ENCODE assay signal across 15 cellular contexts in the genomic region with DNA sequence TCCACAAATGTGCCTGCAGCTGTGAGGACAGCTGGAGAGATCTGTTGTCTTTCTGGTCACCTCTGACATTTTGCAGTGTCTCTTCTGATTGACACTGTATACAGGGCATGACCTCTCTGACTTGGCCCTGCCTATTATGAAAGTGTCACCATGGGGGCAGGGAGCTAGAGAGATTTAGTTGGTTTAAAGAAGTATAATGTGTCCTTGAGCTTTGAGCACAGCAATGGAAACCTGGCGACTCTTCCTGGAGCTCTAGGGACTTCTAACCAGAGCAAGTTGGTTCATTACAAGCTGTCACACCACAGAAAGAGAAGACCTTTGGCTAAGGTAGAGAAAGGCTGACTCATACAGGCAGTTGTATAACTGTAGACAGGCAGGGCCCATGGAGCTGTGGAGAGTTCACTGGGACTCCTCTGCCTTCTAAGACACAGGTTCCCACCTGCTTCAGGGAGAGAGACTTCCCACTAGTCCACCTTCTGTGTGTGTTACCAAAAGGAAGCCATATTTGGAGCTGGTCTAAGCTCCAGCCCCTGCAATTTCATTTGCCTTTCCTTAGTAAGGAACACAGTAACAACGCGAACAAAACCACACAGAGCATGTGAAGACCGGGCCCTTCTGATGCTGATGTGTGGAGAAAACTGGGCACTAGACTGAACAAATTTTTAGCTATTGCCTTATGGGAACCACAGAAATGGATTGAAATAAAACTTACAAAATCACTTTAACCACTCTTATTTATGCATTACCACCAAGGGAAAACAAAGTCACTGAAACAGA.
DNase-seq lines count a peak whose midpoint lies in the region; ATAC-seq, FAIRE-seq and TF ChIP-seq lines count a peak whose summit lies in the region.
"Had no signal": no experiment of that assay in that cellular context is flagged by ENCODE, and none has a peak within 500 bp of the region (broad histone marks: within the 10 kb centered on the region; RNA-seq: fewer than 3 reads in every experiment).

No MANE protein-coding gene starts in this region.

- H2BK12ac ChIP-seq in trophoblast cell (ENCODE audit: low read length): no peak overlapping the region

- no peak overlapping the region for H3K23ac ChIP-seq in trophoblast cell (ENCODE audit: low read length)

- H3K18ac ChIP-seq in trophoblast cell (ENCODE audit: low read length): no peak overlapping the region

- DNase-seq in activated T-cell treated with anti-CD3 and anti-CD28 coated beads, Interleukin-2, amount 50 U/mL, for 4 hours: no peak
- no peak for DNase-seq in activated T-cell treated with anti-CD3 and anti-CD28 coated beads, Interleukin-2, amount 50 U/mL, for 24 hours
- DNase-seq in NCI-H226 (peak; percentile 24), glutamatergic neuron (no peak), small intestine (peak; percentile 86), ecto neural progenitor cell (ENCODE audit: low spot score) (no peak), DMS 273 treated with DMSO at 0.1 percent for 48 hours (lab: John Stamatoyannopoulos, UW) (no peak), trophoblast cell (no peak)
- DNase-seq: CD8-positive, alpha-beta T cell; kidney; NCI-H1417; NCI-H2227 treated with DMSO at 0.1 percent for 48 hours; stimulated activated CD4-positive, alpha-beta T cell treated with anti-CD3 and anti-CD28 coated beads, Interleukin-4, amount 100 ng/mL, for 1 hour had no signal

- no peak overlapping the region for H2AK5ac ChIP-seq in trophoblast cell (ENCODE audit: low read length)

- no peak overlapping the region for H3K27ac Mint-ChIP-seq in activated T-cell treated with anti-CD3 and anti-CD28 coated beads, Interleukin-2, amount 50 U/mL, for 24 hours
- H3K27ac Mint-ChIP-seq in glutamatergic neuron (ENCODE audit: unreplicated experiment): peak overlapping the region; percentile 17
- H3K27ac Mint-ChIP-seq: activated naive CD8-positive, alpha-beta T cell; CD8-positive, alpha-beta T cell had no signal

- H3K27me3 Mint-ChIP-seq in activated T-cell treated with anti-CD3 and anti-CD28 coated beads, Interleukin-2, amount 50 U/mL, for 4 hours (ENCODE audit: low read depth): peaks cover 7% of the 10 kb centered on the region
- peaks cover 4% of the 10 kb centered on the region for H3K27me3 Mint-ChIP-seq in activated T-cell treated with anti-CD3 and anti-CD28 coated beads, Interleukin-2, amount 50 U/mL, for 24 hours
- peaks cover 3% of the 10 kb centered on the region for H3K27me3 Mint-ChIP-seq in glutamatergic neuron (ENCODE audit: unreplicated experiment)
- H3K27me3 Mint-ChIP-seq: activated naive CD8-positive, alpha-beta T cell had no signal

- no peak overlapping the region for H4K12ac ChIP-seq in trophoblast cell (ENCODE audit: low read depth, low read length)

- peak overlapping the region in 1 of 2 donors; percentile 12 for H3K27ac ChIP-seq in small intestine (ENCODE audit: low read depth in 1 of 2, low read length in 1 of 2)
- no peak overlapping the region for H3K27ac ChIP-seq in trophoblast cell (ENCODE audit: low read depth, low read length)

- H3K4me3 Mint-ChIP-seq in activated T-cell treated with anti-CD3 and anti-CD28 coated beads, Interleukin-2, amount 50 U/mL, for 4 hours: no peak overlapping the region
- H3K4me3 Mint-ChIP-seq in activated T-cell treated with anti-CD3 and anti-CD28 coated beads, Interleukin-2, amount 50 U/mL, for 24 hours: no peak overlapping the region
- H3K4me3 Mint-ChIP-seq in glutamatergic neuron (ENCODE audit: unreplicated experiment): no peak overlapping the region
- H3K4me3 Mint-ChIP-seq: activated naive CD8-positive, alpha-beta T cell; CD8-positive, alpha-beta T cell had no signal

- no peaks in the 10 kb centered on the region for H3K79me2 ChIP-seq in trophoblast cell (ENCODE audit: control insufficient read depth, insufficient read depth, low read length, poor library complexity)

- no peak overlapping the region for H4K8ac ChIP-seq in trophoblast cell (ENCODE audit: low read depth, low read length)

- no peak for TF ChIP-seq CTCF in glutamatergic neuron (IDR thresholded peaks at IDR 0.05; ENCODE audit: partially characterized antibody, unreplicated experiment)

- no peak overlapping the region for H3K14ac ChIP-seq in trophoblast cell (ENCODE audit: low read length)

- H3K36me3 ChIP-seq in small intestine (ENCODE audit: control insufficient read depth in 2 of 2, insufficient read depth in 2 of 2, low read length in 2 of 2) (no peaks in the 10 kb centered on the region), trophoblast cell (ENCODE audit: control insufficient read depth in 1 of 2, insufficient read depth in 2 of 2, low read length in 2 of 2) (no peaks in the 10 kb centered on the region)

- no peaks in the 10 kb centered on the region for H3K4me1 Mint-ChIP-seq in activated T-cell treated with anti-CD3 and anti-CD28 coated beads, Interleukin-2, amount 50 U/mL, for 4 hours (ENCODE audit: low read depth)
- peaks cover 11% of the 10 kb centered on the region for H3K4me1 Mint-ChIP-seq in activated T-cell treated with anti-CD3 and anti-CD28 coated beads, Interleukin-2, amount 50 U/mL, for 24 hours (ENCODE audit: low read depth)
- peaks cover 11% of the 10 kb centered on the region for H3K4me1 Mint-ChIP-seq in glutamatergic neuron (ENCODE audit: low read depth, unreplicated experiment)

- H3K36me3 Mint-ChIP-seq in activated T-cell treated with anti-CD3 and anti-CD28 coated beads, Interleukin-2, amount 50 U/mL, for 4 hours (ENCODE audit: insufficient read depth): no peaks in the 10 kb centered on the region
- H3K36me3 Mint-ChIP-seq in activated T-cell treated with anti-CD3 and anti-CD28 coated beads, Interleukin-2, amount 50 U/mL, for 24 hours (ENCODE audit: low read depth): no peaks in the 10 kb centered on the region
- no peaks in the 10 kb centered on the region for H3K36me3 Mint-ChIP-seq in glutamatergic neuron (ENCODE audit: unreplicated experiment)
- H3K36me3 Mint-ChIP-seq: activated naive CD8-positive, alpha-beta T cell; CD8-positive, alpha-beta T cell had no signal

- H3K9me3 Mint-ChIP-seq in activated T-cell treated with anti-CD3 and anti-CD28 coated beads, Interleukin-2, amount 50 U/mL, for 4 hours: no peaks in the 10 kb centered on the region
- no peaks in the 10 kb centered on the region for H3K9me3 Mint-ChIP-seq in activated T-cell treated with anti-CD3 and anti-CD28 coated beads, Interleukin-2, amount 50 U/mL, for 24 hours
- H3K9me3 Mint-ChIP-seq in glutamatergic neuron (ENCODE audit: unreplicated experiment): peaks cover 4% of the 10 kb centered on the region
- H3K9me3 Mint-ChIP-seq: CD8-positive, alpha-beta T cell had no signal

- no peak overlapping the region for H2BK5ac ChIP-seq in trophoblast cell (ENCODE audit: low read depth, low read length, poor library complexity)

- 67 to 77% (median 75%) methylated on average over 4 of the region's 4 CpGs for WGBS in small intestine, 3 donors
- WGBS in trophoblast cell (ENCODE audit: extremely low coverage, insufficient coverage, insufficient read length): no CpG with 5 or more reads among the region's 4 CpGs

- H3K4ac ChIP-seq in trophoblast cell (ENCODE audit: low read depth, low read length): no peak overlapping the region

- H3K79me1 ChIP-seq in trophoblast cell (ENCODE audit: low read length): no peaks in the 10 kb centered on the region

- H3K4me1 ChIP-seq in small intestine (ENCODE audit: control insufficient read depth in 2 of 2, insufficient read depth in 1 of 2, low read depth in 1 of 2, low read length in 1 of 2) (no peaks in the 10 kb centered on the region), trophoblast cell (ENCODE audit: control insufficient read depth in 1 of 2, insufficient read depth in 2 of 2, low read length in 2 of 2) (peaks cover 0 to 2% of the 10 kb centered on the region in 2 experiments)

- H3K4me2 ChIP-seq in trophoblast cell (ENCODE audit: low read length): no peak overlapping the region

- no peak overlapping the region for H3K4me3 ChIP-seq in small intestine (ENCODE audit: low read depth in 1 of 2, low read length in 2 of 2)
- no peak overlapping the region for H3K4me3 ChIP-seq in trophoblast cell (ENCODE audit: low read depth, low read length)

- FAIRE-seq in small intestine (lab: Jason Lieb, UNC): no peak
- FAIRE-seq: endothelial cell of umbilical vein, kidney had no signal

- H3K27me3 ChIP-seq in small intestine (ENCODE audit: control insufficient read depth in 2 of 2, insufficient read depth in 2 of 2, low read length in 2 of 2) (peaks cover 0 to 3% of the 10 kb centered on the region in 2 donors), trophoblast cell (ENCODE audit: insufficient read depth, low read length) (no peaks in the 10 kb centered on the region)

- peak; percentile 71 to 73 for ATAC-seq in activated T-cell treated with anti-CD3 and anti-CD28 coated beads, Interleukin-2, amount 50 U/mL, for 4 hours
- ATAC-seq: CD8-positive, alpha-beta T cell had no signal

- H2BK120ac ChIP-seq in trophoblast cell (ENCODE audit: insufficient read depth, low read length, poor library complexity): no peak overlapping the region

- no peak overlapping the region for H4K91ac ChIP-seq in trophoblast cell (ENCODE audit: low read depth, low read length)

- no peak overlapping the region for H2AFZ ChIP-seq in trophoblast cell (ENCODE audit: insufficient read depth, low read length, poor library complexity)

- H3K9me3 ChIP-seq in small intestine (ENCODE audit: control insufficient read depth, low read depth) (no peaks in the 10 kb centered on the region), trophoblast cell (ENCODE audit: insufficient read depth, low read depth, low read length) (no peaks in the 10 kb centered on the region)

- no peak overlapping the region for H3K9ac ChIP-seq in trophoblast cell (ENCODE audit: low read length)

Comparison
In these comparisons a context has a peak if more than half of its experiments do, and no peak if none do; other contexts are left out.
1. DNase-seq: peak in NCI-H226 (single experiment) and small intestine (single experiment); none in activated T-cell treated with anti-CD3 and anti-CD28 coated beads, Interleukin-2, amount 50 U/mL, for 4 hours (single experiment), activated T-cell treated with anti-CD3 and anti-CD28 coated beads, Interleukin-2, amount 50 U/mL, for 24 hours (single experiment), glutamatergic neuron (single experiment), ecto neural progenitor cell (single experiment), DMS 273 treated with DMSO at 0.1 percent for 48 hours (single experiment) and trophoblast cell (0 of 2).